In genomic region chr14:68951051-68951797, GRCh38 we compare ENCODE assay signal across 8 cellular contexts. TPM values are rescaled to one million over a fixed set of nuclear protein-coding genes. Genes with fewer than 3 reads are reported as not detected.
DNase-seq lines count a peak whose midpoint lies in the region; ATAC-seq and TF ChIP-seq lines count a peak whose summit lies in the region.

No MANE protein-coding gene starts in this region.

- POLR2A ChIA-PET in WTC11 (lab: Charles Lee) = interaction anchor here (0.6 kb wide), 1 partner anchor 10 kb away, joined by 3 read pairs; no protein-coding TSS in a partner anchor

- DNase-seq in HS-27A (ENCODE audit: low read depth) (peak; percentile 94), WTC11 (ENCODE audit: low spot score) (no peak), right atrium auricular region (ENCODE audit: low spot score) (peak; percentile 98), NCI-H2029 (lab: John Stamatoyannopoulos, UW) (no peak)

- H3K4me1 Mint-ChIP-seq in WTC11 = peaks cover 69% of the 10 kb centered on the region

- H3K4me3 ChIP-seq in right atrium auricular region (no peak overlapping the region), stomach smooth muscle (ENCODE audit: low read length in 2 of 2) (peak overlapping the region; percentile 49 to 69)

- H3K27me3 Mint-ChIP-seq in WTC11 (ENCODE audit: low read depth) = no peaks in the 10 kb centered on the region

- H3K9ac ChIP-seq in stomach smooth muscle (ENCODE audit: low read length in 2 of 2) = peak overlapping the region; percentile 55 to 65

- CTCF ChIA-PET in WTC11 (lab: Charles Lee) = interaction anchor here (0.5 to 2.6 kb wide), 4 partner anchors 9 to 310 kb away, joined by 3 to 7 read pairs (median 4); no protein-coding TSS in a partner anchor

- TF ChIP-seq CTCF in WTC11 (IDR thresholded peaks at IDR 0.05) = no peak
- no peak for TF ChIP-seq CTCF in right atrium auricular region (IDR thresholded peaks at IDR 0.05)

- peaks cover 0 to 100% of the 10 kb centered on the region in 2 donors for H3K4me1 ChIP-seq in right atrium auricular region
- H3K4me1 ChIP-seq in stomach smooth muscle (ENCODE audit: control insufficient read depth, insufficient read depth, low read length) = peaks cover 91% of the 10 kb centered on the region

- H3K27me3 ChIP-seq in right atrium auricular region (no peaks in the 10 kb centered on the region), stomach smooth muscle (ENCODE audit: control insufficient read depth in 1 of 2, insufficient read depth in 2 of 2, low read length in 2 of 2) (no peaks in the 10 kb centered on the region)

- H3K27ac Mint-ChIP-seq in WTC11 = 0 out of 2 replicates have a peak overlapping the region, but pooled peaks have one; percentile 57

- no peaks in the 10 kb centered on the region for H3K9me3 Mint-ChIP-seq in WTC11

- H3K4me3 Mint-ChIP-seq in WTC11 = no peak overlapping the region

- H3K36me3 ChIP-seq in right atrium auricular region (no peaks in the 10 kb centered on the region), stomach smooth muscle (ENCODE audit: control insufficient read depth in 2 of 2, insufficient read depth in 2 of 2, low read length in 2 of 2) (no peaks in the 10 kb centered on the region)

- peak overlapping the region; percentile 72 to 92 for H3K27ac ChIP-seq in right atrium auricular region
- H3K27ac ChIP-seq in stomach smooth muscle (ENCODE audit: low read length) = peak overlapping the region; percentile 97

- ATAC-seq in WTC11 = no peak
- ATAC-seq in HG03354 (IDR thresholded peaks at IDR 0.05; ENCODE audit: poor library complexity, severe bottlenecking, unreplicated experiment) = no peak
- ATAC-seq in HG02938 (IDR thresholded peaks at IDR 0.05; ENCODE audit: unreplicated experiment) = no peak
- ATAC-seq in HG03520 (IDR thresholded peaks at IDR 0.05; ENCODE audit: unreplicated experiment) = no peak

- H3K9me3 ChIP-seq in right atrium auricular region = no peaks in the 10 kb centered on the region
- no peaks in the 10 kb centered on the region for H3K9me3 ChIP-seq in stomach smooth muscle (ENCODE audit: control insufficient read depth in 2 of 2, low read length in 2 of 2)

- H3K36me3 Mint-ChIP-seq in WTC11 = no peaks in the 10 kb centered on the region; the same call in 1 of the 2 replicates

TF ChIP-seq in WTC11, 78 proteins besides CTCF, POLR2A, EP300 and RAD21:
- no peak for TF ChIP-seq EMX1 (CRISPR knock-in tag; IDR thresholded peaks at IDR 0.05)
TF ChIP-seq in WTC11: peak in this region for 0.

RNA-seq across cellular contexts. Expression of gene ACTN1, which starts 27.9 kb away (rescaled TPM):
- total RNA-seq in WTC11 (2021) (196 to 198 TPM (median 197 TPM) in 3 replicates), right atrium auricular region (100 to 1,000 TPM; 170 to 316 TPM)

Comparison
In these comparisons a context has a peak if more than half of its experiments do, and no peak if none do; other contexts are left out.
1. DNase-seq: peak in HS-27A (single experiment) and right atrium auricular region (single experiment); none in WTC11 (single experiment) and NCI-H2029 (single experiment).
2. H3K4me3 ChIP-seq: peak in stomach smooth muscle (2 of 2); none in right atrium auricular region (0 of 2).